17 cellular contexts compared by ENCODE assay signal in the genomic region with DNA sequence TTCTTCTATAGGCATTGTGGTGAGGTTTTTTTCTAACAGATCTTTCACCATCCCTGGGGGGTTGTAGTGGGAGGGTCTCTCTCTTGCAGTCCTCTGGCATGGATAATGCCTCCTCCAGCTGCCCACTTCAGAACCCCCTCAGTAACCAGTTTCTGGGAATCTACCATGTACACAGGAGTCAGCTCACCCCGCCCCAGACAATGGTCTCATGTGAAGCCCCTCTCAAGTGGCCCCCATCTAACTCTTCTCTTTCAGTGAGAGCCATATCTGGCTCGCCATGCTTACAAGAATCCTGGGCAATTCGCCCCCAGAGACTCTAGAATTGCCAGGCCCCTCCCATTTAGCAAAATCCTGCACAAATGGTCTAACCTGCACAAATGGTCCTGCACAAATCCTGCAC.
DNase-seq lines count a peak whose midpoint lies in the region; ATAC-seq and TF ChIP-seq lines count a peak whose summit lies in the region.
"Had no signal": no experiment of that assay in that cellular context is flagged by ENCODE, and none has a peak within 500 bp of the region (broad histone marks: within the 10 kb centered on the region; RNA-seq: fewer than 3 reads in every experiment).

No MANE protein-coding gene starts in this region.

- intact Hi-C loops in left cardiac atrium (cut with DNase I): loop anchor here (5.0 to 10.0 kb wide), 3 partner anchors 108 to 188 kb away; no protein-coding TSS in a partner anchor

- no peaks in the 10 kb centered on the region for H3K9me3 ChIP-seq in BLaER1 treated with 17β-estradiol and CSF1 and Interleukin-3, amounts not matched to agents 10 nM and 100 nM (replicated peaks in 1 of 11)

- H3K4me3 Mint-ChIP-seq in type B pancreatic cell: no peak overlapping the region
- H3K4me3 Mint-ChIP-seq: CD4-positive, alpha-beta T cell; CD8-positive, alpha-beta memory T cell; GM23338; H9 had no signal

- no peaks in the 10 kb centered on the region for H3K36me3 Mint-ChIP-seq in type B pancreatic cell
- H3K36me3 Mint-ChIP-seq: CD14-positive monocyte; CD8-positive, alpha-beta memory T cell had no signal

- no peaks in the 10 kb centered on the region for H3K27me3 ChIP-seq in BLaER1 treated with 17β-estradiol and CSF1 and Interleukin-3, amounts not matched to agents 10 nM and 100 nM

- ATAC-seq in HG03039 (IDR thresholded peaks at IDR 0.05; ENCODE audit: unreplicated experiment): no peak
- no peak for ATAC-seq in left cardiac atrium
- ATAC-seq: GM12878, GM23338, HCT116 had no signal

- no peaks in the 10 kb centered on the region for H3K4me1 Mint-ChIP-seq in type B pancreatic cell (ENCODE audit: unreplicated experiment)
- H3K4me1 Mint-ChIP-seq: CD14-positive monocyte; CD8-positive, alpha-beta memory T cell; GM23338; H9 had no signal

- TF ChIP-seq CTCF in type B pancreatic cell (conservative IDR thresholded peaks at IDR 0.05): no peak

- no peak overlapping the region for H3K9ac ChIP-seq in BLaER1 treated with 17β-estradiol and CSF1 and Interleukin-3, amounts not matched to agents 10 nM and 100 nM

- peak; percentile 27 for DNase-seq in ecto neural progenitor cell (ENCODE audit: low spot score)
- DNase-seq in type B pancreatic cell (ENCODE audit: extremely low spot score, unreplicated experiment): peak; percentile 24
- DNase-seq in NCI-H2171 (lab: John Stamatoyannopoulos, UW): no peak
- no peak for DNase-seq in left cardiac atrium
- DNase-seq: CD4-positive, alpha-beta T cell; CD8-positive, alpha-beta memory T cell; DMS 273 treated with DMSO at 0.1 percent for 48 hours; DMS79; EL; GDM1; H9 had no signal

- peaks cover 40% of the 10 kb centered on the region for H3K27me3 Mint-ChIP-seq in type B pancreatic cell

- H3K4me2 ChIP-seq in BLaER1 treated with 17β-estradiol and CSF1 and Interleukin-3, amounts not matched to agents 10 nM and 100 nM: peak overlapping the region in 8 of 11 experiments; percentile 13 to 68 (median 52); a peak in 15 of 22 replicates
- H3K4me2 ChIP-seq: GM23338 had no signal

- no peaks in the 10 kb centered on the region for H3K9me3 Mint-ChIP-seq in type B pancreatic cell
- H3K9me3 Mint-ChIP-seq: CD4-positive, alpha-beta T cell; CD8-positive, alpha-beta memory T cell; GM23338; H9 had no signal

- H4K20me1 ChIP-seq in BLaER1 treated with 17β-estradiol and CSF1 and Interleukin-3, amounts not matched to agents 10 nM and 100 nM: no peaks in the 10 kb centered on the region

- H3K4me1 ChIP-seq in BLaER1 treated with 17β-estradiol and CSF1 and Interleukin-3, amounts not matched to agents 10 nM and 100 nM: peaks cover 0 to 22% (median 11%) of the 10 kb centered on the region in 10 experiments; a peak in 17 of 20 replicates

- no peaks in the 10 kb centered on the region for H3K36me3 ChIP-seq in BLaER1 treated with 17β-estradiol and CSF1 and Interleukin-3, amounts not matched to agents 10 nM and 100 nM

- no peak overlapping the region for H3K4me3 ChIP-seq in BLaER1 treated with 17β-estradiol and CSF1 and Interleukin-3, amounts not matched to agents 10 nM and 100 nM
- H3K4me3 ChIP-seq: GM12878, GM23338 had no signal

- H3K27ac Mint-ChIP-seq in type B pancreatic cell: no peak overlapping the region
- H3K27ac Mint-ChIP-seq: CD14-positive monocyte; CD4-positive, alpha-beta T cell; CD8-positive, alpha-beta memory T cell; GM23338; H9 had no signal

- H3K27ac ChIP-seq in BLaER1 treated with 17β-estradiol and CSF1 and Interleukin-3, amounts not matched to agents 10 nM and 100 nM: no peak overlapping the region

Comparison
In these comparisons a context has a peak if more than half of its experiments do, and no peak if none do; other contexts are left out.
1. DNase-seq: peak in ecto neural progenitor cell (single experiment) and type B pancreatic cell (single experiment); none in NCI-H2171 (single experiment) and left cardiac atrium (single experiment).